In the genomic region with DNA sequence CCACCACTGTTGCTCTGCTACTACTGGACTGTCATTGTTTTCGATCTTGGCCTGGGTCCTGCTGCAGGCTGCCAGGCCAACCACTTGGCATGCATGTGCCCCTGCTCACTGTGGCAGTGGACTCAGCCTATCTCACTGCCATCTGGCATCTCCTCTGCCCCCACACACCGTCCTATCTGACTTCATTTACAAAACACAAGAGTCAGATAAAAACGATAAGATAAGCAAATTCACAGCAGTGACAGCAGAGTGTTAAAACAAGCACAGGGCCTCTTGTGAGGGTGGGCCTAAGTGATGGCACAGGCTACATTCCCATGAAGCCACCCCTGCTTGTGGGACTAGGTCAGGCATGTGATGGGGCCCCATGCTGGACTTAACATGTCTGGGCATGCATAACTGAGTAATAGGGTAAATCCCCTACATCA, we compare ENCODE assay signal across 14 cellular contexts.
DNase-seq lines count a peak whose midpoint lies in the region; ATAC-seq and TF ChIP-seq lines count a peak whose summit lies in the region.
"Had no signal": no experiment of that assay in that cellular context is flagged by ENCODE, and none has a peak within 500 bp of the region (broad histone marks: within the 10 kb centered on the region; RNA-seq: fewer than 3 reads in every experiment).

No MANE protein-coding gene starts in this region.

- TF ChIP-seq RAD21 in SK-N-SH (IDR thresholded peaks at IDR 0.05; ENCODE audit: low read length), result no peak

- POLR2A ChIA-PET in SK-N-SH (lab: Yijun Ruan, JAX), result no interaction called here

- DNase-seq in SK-N-SH, result peak; percentile 41
- DNase-seq in amygdala (lab: John Stamatoyannopoulos, UW), result peak in 53 of 56 donors; percentile 11 to 91 (median 64)
- peak; percentile 2 for DNase-seq in glomerular visceral epithelial cell (ENCODE audit: extremely low spot score)
- DNase-seq in putamen (ENCODE audit: low spot score), result peak; percentile 86
- DNase-seq in colonic mucosa, result no peak
- DNase-seq in NK-92 (lab: John Stamatoyannopoulos, UW; ENCODE audit: unreplicated experiment), result no peak
- DNase-seq in HAP-1 (ENCODE audit: low spot score in 2 of 2), result no peak
- DNase-seq: Caco-2; effector memory CD8-positive, alpha-beta T cell; small intestine; T1000; trophoblast cell had no signal

- H3K4me2 ChIP-seq in SK-N-SH, result no peak overlapping the region
- H3K4me2 ChIP-seq: A549 had no signal

- 17% methylated on average over 3 of the region's 3 CpGs for WGBS in SK-N-SH (ENCODE audit: low lambda C conversion rate)

- H3K9me3 ChIP-seq in SK-N-SH, result no peaks in the 10 kb centered on the region
- H3K9me3 ChIP-seq in colonic mucosa, result no peaks in the 10 kb centered on the region
- no peaks in the 10 kb centered on the region for H3K9me3 ChIP-seq in HAP-1
- H3K9me3 ChIP-seq: A549, Caco-2 had no signal

- H3K27ac ChIP-seq in SK-N-SH (ENCODE audit: low read depth in 2 of 2, low read length in 1 of 2), result peak overlapping the region in 1 of 2 experiments; percentile 34; a peak in 1 of 4 replicates
- H3K27ac ChIP-seq in colonic mucosa, result no peak overlapping the region
- H3K27ac ChIP-seq: A549 had no signal

- H3K79me2 ChIP-seq in SK-N-SH (ENCODE audit: insufficient read depth), result no peaks in the 10 kb centered on the region

- peaks cover 0 to 15% of the 10 kb centered on the region in 2 experiments; a peak in 1 of 4 replicates for H3K4me1 ChIP-seq in SK-N-SH (ENCODE audit: control insufficient read depth in 1 of 2, insufficient read depth in 2 of 2, low read depth in 1 of 2, low read length in 1 of 2)
- no peaks in the 10 kb centered on the region for H3K4me1 ChIP-seq in colonic mucosa
- H3K4me1 ChIP-seq in HAP-1, result no peaks in the 10 kb centered on the region
- H3K4me1 ChIP-seq: A549 had no signal

- CTCF ChIA-PET in SK-N-SH (lab: Yijun Ruan, JAX), result interaction anchor here (1.3 to 1.6 kb wide), 2 partner anchors 25 to 64 kb away, joined by 3 to 4 read pairs; no protein-coding TSS in a partner anchor

- in situ Hi-C loops in HAP-1 (cut with MboI; ENCODE audit: low sequenced_read_pairs), result no loop called here

- intact Hi-C loops in colonic mucosa (cut with DNase I), result no loop called here

- H3K4me3 ChIP-seq in SK-N-SH (ENCODE audit: low read depth in 2 of 2, low read length in 1 of 2), result no peak overlapping the region
- H3K4me3 ChIP-seq in colonic mucosa, result no peak overlapping the region
- H3K4me3 ChIP-seq in HAP-1, result no peak overlapping the region
- H3K4me3 ChIP-seq: A549 had no signal

- ATAC-seq in SK-N-SH treated with all-trans-retinoic acid at 6 μM for 48 hours, result no peak
- ATAC-seq: A549; effector memory CD8-positive, alpha-beta T cell had no signal

- H3K9me2 ChIP-seq in SK-N-SH, result no peaks in the 10 kb centered on the region

- H3F3A ChIP-seq in SK-N-SH (replicated peaks; ENCODE audit: insufficient read depth), result no peaks in the 10 kb centered on the region

- no peaks in the 10 kb centered on the region for H3K36me3 ChIP-seq in SK-N-SH (replicated peaks in 1 of 2; ENCODE audit: control insufficient read depth in 1 of 2, insufficient read depth in 2 of 2, low read length in 1 of 2)
- no peaks in the 10 kb centered on the region for H3K36me3 ChIP-seq in colonic mucosa
- no peaks in the 10 kb centered on the region for H3K36me3 ChIP-seq in HAP-1 (replicated peaks)

- H4K20me1 ChIP-seq in SK-N-SH (ENCODE audit: insufficient read depth), result no peaks in the 10 kb centered on the region

- peak in 1 of 2 experiments; percentile 71; a peak in 1 of 4 replicates for TF ChIP-seq EP300 in SK-N-SH (IDR thresholded peaks at IDR 0.05; ENCODE audit: borderline replicate concordance in 1 of 2, low read depth in 1 of 2, low read length in 1 of 2)

- no peak overlapping the region for H3K9ac ChIP-seq in SK-N-SH
- H3K9ac ChIP-seq in colonic mucosa (ENCODE audit: low read depth in 2 of 2, low read length in 2 of 2), result no peak overlapping the region

- H3K27me3 ChIP-seq in SK-N-SH (ENCODE audit: insufficient read depth) (no peaks in the 10 kb centered on the region; the same call in 1 of the 2 replicates), colonic mucosa (no peaks in the 10 kb centered on the region), HAP-1 (ENCODE audit: low read depth) (no peaks in the 10 kb centered on the region)

- H2AFZ ChIP-seq in SK-N-SH (ENCODE audit: low read depth), result no peak overlapping the region

- no peak for TF ChIP-seq CTCF in SK-N-SH (IDR thresholded peaks at IDR 0.05)
- no peak for TF ChIP-seq CTCF in colonic mucosa (IDR thresholded peaks at IDR 0.05)

TF ChIP-seq in SK-N-SH, 30 proteins besides CTCF, POLR2A, EP300 and RAD21:
- TF ChIP-seq GATA2 (CRISPR knock-in tag; IDR thresholded peaks at IDR 0.05) (peak; percentile 94), MXI1 (IDR thresholded peaks at IDR 0.05; ENCODE audit: low read depth, low read length) (peak; percentile 20; the same call in 1 of the 2 replicates), RCOR1 (IDR thresholded peaks at IDR 0.05; ENCODE audit: low read length) (peak; percentile 74; the same call in 1 of the 2 replicates), FOXJ3 (CRISPR knock-in tag; IDR thresholded peaks at IDR 0.05) (peak; percentile 51; the same call in 1 of the 2 replicates), YY1 (IDR thresholded peaks at IDR 0.05; ENCODE audit: low read depth) (no peak), SMC3 (IDR thresholded peaks at IDR 0.05; ENCODE audit: low read depth, low read length) (no peak), JUND (IDR thresholded peaks at IDR 0.05) (no peak)
- TF ChIP-seq, protein P1, sequence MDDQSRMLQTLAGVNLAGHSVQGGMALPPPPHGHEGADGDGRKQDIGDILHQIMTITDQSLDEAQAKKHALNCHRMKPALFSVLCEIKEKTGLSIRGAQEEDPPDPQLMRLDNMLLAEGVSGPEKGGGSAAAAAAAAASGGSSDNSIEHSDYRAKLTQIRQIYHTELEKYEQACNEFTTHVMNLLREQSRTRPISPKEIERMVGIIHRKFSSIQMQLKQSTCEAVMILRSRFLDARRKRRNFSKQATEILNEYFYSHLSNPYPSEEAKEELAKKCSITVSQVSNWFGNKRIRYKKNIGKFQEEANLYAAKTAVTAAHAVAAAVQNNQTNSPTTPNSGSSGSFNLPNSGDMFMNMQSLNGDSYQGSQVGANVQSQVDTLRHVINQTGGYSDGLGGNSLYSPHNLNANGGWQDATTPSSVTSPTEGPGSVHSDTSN (IDR thresholded peaks at IDR 0.05), result no peak
- TF ChIP-seq, protein P2, sequence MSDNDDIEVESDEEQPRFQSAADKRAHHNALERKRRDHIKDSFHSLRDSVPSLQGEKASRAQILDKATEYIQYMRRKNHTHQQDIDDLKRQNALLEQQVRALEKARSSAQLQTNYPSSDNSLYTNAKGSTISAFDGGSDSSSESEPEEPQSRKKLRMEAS (IDR thresholded peaks at IDR 0.05; ENCODE audit: low read depth), result no peak
- TF ChIP-seq, protein P3, sequence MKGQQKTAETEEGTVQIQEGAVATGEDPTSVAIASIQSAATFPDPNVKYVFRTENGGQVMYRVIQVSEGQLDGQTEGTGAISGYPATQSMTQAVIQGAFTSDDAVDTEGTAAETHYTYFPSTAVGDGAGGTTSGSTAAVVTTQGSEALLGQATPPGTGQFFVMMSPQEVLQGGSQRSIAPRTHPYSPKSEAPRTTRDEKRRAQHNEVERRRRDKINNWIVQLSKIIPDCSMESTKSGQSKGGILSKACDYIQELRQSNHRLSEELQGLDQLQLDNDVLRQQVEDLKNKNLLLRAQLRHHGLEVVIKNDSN (IDR thresholded peaks at IDR 0.05; ENCODE audit: borderline replicate concordance, low read depth), result no peak
TF ChIP-seq in SK-N-SH: peak in this region for 4.

TF ChIP-seq in SK-N-SH treated with all-trans-retinoic acid at 6 μM for 48 hours, 23 proteins besides CTCF, POLR2A, EP300 and RAD21:
- no peak for TF ChIP-seq ISL1 (CRISPR knock-in tag; IDR thresholded peaks at IDR 0.05)
- TF ChIP-seq OSR1 (CRISPR knock-in tag; IDR thresholded peaks at IDR 0.05), result no peak
- TF ChIP-seq, protein P4, sequence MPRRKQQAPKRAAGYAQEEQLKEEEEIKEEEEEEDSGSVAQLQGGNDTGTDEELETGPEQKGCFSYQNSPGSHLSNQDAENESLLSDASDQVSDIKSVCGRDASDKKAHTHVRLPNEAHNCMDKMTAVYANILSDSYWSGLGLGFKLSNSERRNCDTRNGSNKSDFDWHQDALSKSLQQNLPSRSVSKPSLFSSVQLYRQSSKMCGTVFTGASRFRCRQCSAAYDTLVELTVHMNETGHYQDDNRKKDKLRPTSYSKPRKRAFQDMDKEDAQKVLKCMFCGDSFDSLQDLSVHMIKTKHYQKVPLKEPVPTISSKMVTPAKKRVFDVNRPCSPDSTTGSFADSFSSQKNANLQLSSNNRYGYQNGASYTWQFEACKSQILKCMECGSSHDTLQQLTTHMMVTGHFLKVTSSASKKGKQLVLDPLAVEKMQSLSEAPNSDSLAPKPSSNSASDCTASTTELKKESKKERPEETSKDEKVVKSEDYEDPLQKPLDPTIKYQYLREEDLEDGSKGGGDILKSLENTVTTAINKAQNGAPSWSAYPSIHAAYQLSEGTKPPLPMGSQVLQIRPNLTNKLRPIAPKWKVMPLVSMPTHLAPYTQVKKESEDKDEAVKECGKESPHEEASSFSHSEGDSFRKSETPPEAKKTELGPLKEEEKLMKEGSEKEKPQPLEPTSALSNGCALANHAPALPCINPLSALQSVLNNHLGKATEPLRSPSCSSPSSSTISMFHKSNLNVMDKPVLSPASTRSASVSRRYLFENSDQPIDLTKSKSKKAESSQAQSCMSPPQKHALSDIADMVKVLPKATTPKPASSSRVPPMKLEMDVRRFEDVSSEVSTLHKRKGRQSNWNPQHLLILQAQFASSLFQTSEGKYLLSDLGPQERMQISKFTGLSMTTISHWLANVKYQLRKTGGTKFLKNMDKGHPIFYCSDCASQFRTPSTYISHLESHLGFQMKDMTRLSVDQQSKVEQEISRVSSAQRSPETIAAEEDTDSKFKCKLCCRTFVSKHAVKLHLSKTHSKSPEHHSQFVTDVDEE (CRISPR knock-in tag; IDR thresholded peaks at IDR 0.05), result no peak
- no peak for TF ChIP-seq TCF4 (CRISPR knock-in tag; IDR thresholded peaks at IDR 0.05; ENCODE audit: borderline replicate concordance)
TF ChIP-seq in SK-N-SH treated with all-trans-retinoic acid at 6 μM for 48 hours: peak in this region for 0.

Comparison
In these comparisons a context has a peak if more than half of its experiments do, and no peak if none do; other contexts are left out.
1. DNase-seq: peak in SK-N-SH (single experiment), amygdala (53 of 56), glomerular visceral epithelial cell (single experiment) and putamen (single experiment); none in colonic mucosa (single experiment), NK-92 (single experiment) and HAP-1 (0 of 2).